12 cellular contexts compared by ENCODE assay signal in the genomic region with DNA sequence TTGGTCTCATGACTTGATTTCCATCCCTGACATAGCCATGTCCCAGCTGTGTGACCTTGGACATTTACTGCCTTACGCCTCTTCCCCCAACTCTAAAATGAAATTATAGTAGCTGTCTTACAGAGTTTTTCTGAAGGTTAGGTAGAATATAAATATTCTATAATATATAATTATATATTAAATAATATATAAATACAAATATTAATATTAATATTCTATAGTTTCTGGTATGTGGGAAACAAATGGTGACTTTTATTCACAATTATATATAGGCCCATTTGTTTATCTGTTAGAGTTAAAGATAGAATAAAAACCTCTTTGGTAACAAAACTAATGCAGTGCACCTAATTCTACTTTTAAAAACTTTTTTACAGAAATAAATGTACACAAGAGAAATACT. TPM values are rescaled to one million over a fixed set of nuclear protein-coding genes. Genes with fewer than 3 reads are reported as not detected.
DNase-seq lines count a peak whose midpoint lies in the region; ATAC-seq, FAIRE-seq and TF ChIP-seq lines count a peak whose summit lies in the region.
"Had no signal": no experiment of that assay in that cellular context is flagged by ENCODE, and none has a peak within 500 bp of the region (broad histone marks: within the 10 kb centered on the region; RNA-seq: fewer than 3 reads in every experiment).

No MANE protein-coding gene starts in this region.

- TF ChIP-seq CTCF in CD4-positive, alpha-beta T cell (IDR thresholded peaks at IDR 0.05): no peak
- TF ChIP-seq CTCF in HFF-Myc (IDR thresholded peaks at IDR 0.05; ENCODE audit: low read depth, low read length, missing control alignments) (no peak), kidney epithelial cell (IDR thresholded peaks at IDR 0.05; ENCODE audit: insufficient read depth, low read length, poor library complexity, severe bottlenecking) (no peak), kidney (IDR thresholded peaks at IDR 0.05; ENCODE audit: borderline replicate concordance, extremely low read depth, insufficient read depth) (no peak)
- no peak for TF ChIP-seq CTCF in activated CD8-positive, alpha-beta T cell treated with anti-CD3 and anti-CD28 coated beads for 36 hours (IDR thresholded peaks at IDR 0.05)

- peak overlapping the region; percentile 65 for H3K4me3 Mint-ChIP-seq in CD4-positive, alpha-beta T cell
- peak overlapping the region; percentile 88 for H3K4me3 Mint-ChIP-seq in activated CD8-positive, alpha-beta T cell treated with anti-CD3 and anti-CD28 coated beads for 36 hours

- H3K36me3 ChIP-seq in kidney epithelial cell (ENCODE audit: control insufficient read depth, insufficient read depth, low read length): no peaks in the 10 kb centered on the region
- no peaks in the 10 kb centered on the region for H3K36me3 ChIP-seq in kidney (ENCODE audit: control insufficient read depth in 1 of 2, insufficient read depth in 2 of 2, low read length in 2 of 2)

- in situ Hi-C loops in KBM-7 (cut with MboI; ENCODE audit: low pct_unique_long_range_greater_than_20kb, low sequenced_read_pairs): no loop called here

- CTCF ChIA-PET in CD4-positive, alpha-beta T cell (lab: Charles Lee): no interaction called here
- CTCF ChIA-PET in activated CD8-positive, alpha-beta T cell treated with anti-CD3 and anti-CD28 coated beads for 36 hours (lab: Charles Lee): interaction anchor here (0.7 to 1.4 kb wide), 3 partner anchors 10 to 477 kb away, joined by 3 read pairs; no protein-coding TSS in a partner anchor

- H3K4me1 Mint-ChIP-seq in CD4-positive, alpha-beta T cell (ENCODE audit: low read depth): peaks cover 13% of the 10 kb centered on the region
- peaks cover 20% of the 10 kb centered on the region for H3K4me1 Mint-ChIP-seq in activated CD8-positive, alpha-beta T cell treated with anti-CD3 and anti-CD28 coated beads for 36 hours (ENCODE audit: low read depth)

- no peaks in the 10 kb centered on the region for H3K27me3 Mint-ChIP-seq in CD4-positive, alpha-beta T cell
- peaks cover 7% of the 10 kb centered on the region for H3K27me3 Mint-ChIP-seq in activated CD8-positive, alpha-beta T cell treated with anti-CD3 and anti-CD28 coated beads for 36 hours
- H3K27me3 Mint-ChIP-seq: T-helper 17 cell had no signal

- no peaks in the 10 kb centered on the region for H3K36me3 Mint-ChIP-seq in CD4-positive, alpha-beta T cell (ENCODE audit: low read depth)
- peaks cover 42% of the 10 kb centered on the region for H3K36me3 Mint-ChIP-seq in activated CD8-positive, alpha-beta T cell treated with anti-CD3 and anti-CD28 coated beads for 36 hours (ENCODE audit: low read depth)

- no peak overlapping the region for H3K27ac Mint-ChIP-seq in CD4-positive, alpha-beta T cell
- H3K27ac Mint-ChIP-seq in activated CD8-positive, alpha-beta T cell treated with anti-CD3 and anti-CD28 coated beads for 36 hours: peak overlapping the region; percentile 52

- no peak overlapping the region for H3K9ac ChIP-seq in kidney (ENCODE audit: low read length in 2 of 2)

- H3K4me3 ChIP-seq in HFF-Myc (replicated peaks; ENCODE audit: low read depth, low read length) (peak overlapping the region; percentile 62), kidney epithelial cell (ENCODE audit: low read depth, low read length) (peak overlapping the region; percentile 77), kidney (ENCODE audit: low read length in 2 of 2) (peak overlapping the region in 1 of 2 donors; percentile 19)
- H3K4me3 ChIP-seq: lung had no signal

- no peak for FAIRE-seq in kidney (lab: Jason Lieb, UNC)

- no peaks in the 10 kb centered on the region for H3K9me3 Mint-ChIP-seq in CD4-positive, alpha-beta T cell
- no peaks in the 10 kb centered on the region for H3K9me3 Mint-ChIP-seq in activated CD8-positive, alpha-beta T cell treated with anti-CD3 and anti-CD28 coated beads for 36 hours

- no peak for DNase-seq in CD4-positive, alpha-beta T cell
- DNase-seq in HFF-Myc (ENCODE audit: extremely low read depth, low read depth) (no peak), kidney epithelial cell (ENCODE audit: low read depth) (no peak), KBM-7 (no peak), DMS153 (lab: John Stamatoyannopoulos, UW) (no peak), NCI-H1694 treated with DMSO at 0.1 percent for 48 hours (lab: John Stamatoyannopoulos, UW) (no peak), kidney (no peak)
- no peak for DNase-seq in activated CD8-positive, alpha-beta T cell treated with anti-CD3 and anti-CD28 coated beads for 36 hours
- DNase-seq: NCI-H345, T-helper 17 cell had no signal

- no peak for ATAC-seq in CD4-positive, alpha-beta T cell (ENCODE audit: poor library complexity)
- no peak for ATAC-seq in activated CD8-positive, alpha-beta T cell treated with anti-CD3 and anti-CD28 coated beads for 36 hours
- ATAC-seq: T-helper 17 cell had no signal

- H3K4me1 ChIP-seq in kidney (ENCODE audit: control insufficient read depth in 1 of 2, insufficient read depth in 1 of 2, low read depth in 1 of 2, low read length in 2 of 2): peaks cover 0 to 2% of the 10 kb centered on the region in 2 donors

- intact Hi-C loops in CD4-positive, alpha-beta T cell (cut with DNase I, micrococcal nuclease): loop anchor here (5.0 to 10.0 kb wide), 6 partner anchors 133 to 518 kb away; a partner anchor contains a TSS
- intact Hi-C loops in activated CD8-positive, alpha-beta T cell treated with anti-CD3 and anti-CD28 coated beads for 36 hours (cut with micrococcal nuclease): no loop called here
- intact Hi-C loops in kidney (cut with DNase I): no loop called here

- POLR2A ChIA-PET in CD4-positive, alpha-beta T cell (lab: Charles Lee): no interaction called here
- POLR2A ChIA-PET in activated CD8-positive, alpha-beta T cell treated with anti-CD3 and anti-CD28 coated beads for 36 hours (lab: Charles Lee): interaction anchor here (0.8 to 1.5 kb wide), 2 partner anchors 92 to 1322 kb away, joined by 3 to 5 read pairs; a partner anchor contains a TSS

- no peaks in the 10 kb centered on the region for H3K9me3 ChIP-seq in CD4-positive, alpha-beta T cell (ENCODE audit: control insufficient read depth, low read length)
- no peaks in the 10 kb centered on the region for H3K9me3 ChIP-seq in kidney (ENCODE audit: control insufficient read depth in 1 of 2, low read length in 2 of 2)
- H3K9me3 ChIP-seq: esophagus muscularis mucosa had no signal

- no peaks in the 10 kb centered on the region for H3K27me3 ChIP-seq in CD4-positive, alpha-beta T cell (ENCODE audit: control insufficient read depth, insufficient read depth, low read length)
- no peaks in the 10 kb centered on the region for H3K27me3 ChIP-seq in kidney epithelial cell (ENCODE audit: control insufficient read depth, insufficient read depth, low read length)
- H3K27me3 ChIP-seq: esophagus muscularis mucosa had no signal

- H3K27ac ChIP-seq in CD4-positive, alpha-beta T cell (ENCODE audit: low read depth, low read length): no peak overlapping the region
- no peak overlapping the region for H3K27ac ChIP-seq in kidney (ENCODE audit: low read depth in 2 of 2, low read length in 2 of 2)

RNA-seq across cellular contexts. Expression of a gene that starts 1.7 kb away (rescaled TPM):
- total RNA-seq in CD4-positive, alpha-beta T cell: 1 to 10 TPM; 1.2 to 2.5 TPM
- 10 to 100 TPM; 70.9 to 81.9 TPM for total RNA-seq in activated CD8-positive, alpha-beta T cell treated with anti-CD3 and anti-CD28 coated beads for 36 hours
- total RNA-seq in kidney epithelial cell: 44.0 and 51.4 TPM in 2 replicates
- total RNA-seq in kidney: 166 TPM
- polyA plus RNA-seq in kidney (ENCODE audit: insufficient read depth, low read depth, low replicate concordance): 45.8 TPM

Comparison
In these comparisons a context has a peak if more than half of its experiments do, and no peak if none do; other contexts are left out.
1. RNA of a gene that starts 1.7 kb away (total RNA-seq): 166 TPM in kidney (single experiment), 70.9 to 81.9 TPM in activated CD8-positive, alpha-beta T cell treated with anti-CD3 and anti-CD28 coated beads for 36 hours and 44.0 to 51.4 TPM in kidney epithelial cell; 1.2 to 2.5 TPM in CD4-positive, alpha-beta T cell; every median in the first group is over 10 times any median in the second.
2. intact Hi-C loops: an anchor here in CD4-positive, alpha-beta T cell (5.0 to 10.0 kb wide); none called in activated CD8-positive, alpha-beta T cell treated with anti-CD3 and anti-CD28 coated beads for 36 hours and kidney.